Comparison of ENCODE assay signal across 3 cellular contexts in genomic region chr12:122520676-122521075, GRCh38.
A peak's percentile ranks its signal among the peaks of the same experiment; 100 is the strongest.
TF ChIP-seq lines count a peak whose summit lies in the region.

No MANE protein-coding gene starts in this region.

TF ChIP-seq in A549, 52 proteins besides CTCF, POLR2A, EP300 and RAD21:
- TF ChIP-seq FOSB (CRISPR knock-in tag; IDR thresholded peaks at IDR 0.05) (peak; percentile 53; the same call in 1 of the 2 replicates), SMC3 (IDR thresholded peaks at IDR 0.05) (no peak)

TF ChIP-seq in PFSK-1, 5 proteins besides CTCF, POLR2A, EP300 and RAD21:
- TF ChIP-seq TAF1 (IDR thresholded peaks at IDR 0.05; ENCODE audit: borderline replicate concordance, insufficient read depth, low read length) (no peak), POLR2AphosphoS5 (IDR thresholded peaks at IDR 0.05; ENCODE audit: low read depth, low read length) (0 out of 2 replicates have a peak, but pooled peaks have one; percentile 22)

TF ChIP-seq in GM12878, 131 proteins besides CTCF, POLR2A, EP300 and RAD21:
- TF ChIP-seq POLR2AphosphoS5 (IDR thresholded peaks at IDR 0.05; ENCODE audit: low read length) (peak; percentile 42; the same call in 1 of the 2 replicates), IRF3 (IDR thresholded peaks at IDR 0.05) (no peak)
